Comparison of ENCODE assay signal across 1 cellular context in the genomic region with DNA sequence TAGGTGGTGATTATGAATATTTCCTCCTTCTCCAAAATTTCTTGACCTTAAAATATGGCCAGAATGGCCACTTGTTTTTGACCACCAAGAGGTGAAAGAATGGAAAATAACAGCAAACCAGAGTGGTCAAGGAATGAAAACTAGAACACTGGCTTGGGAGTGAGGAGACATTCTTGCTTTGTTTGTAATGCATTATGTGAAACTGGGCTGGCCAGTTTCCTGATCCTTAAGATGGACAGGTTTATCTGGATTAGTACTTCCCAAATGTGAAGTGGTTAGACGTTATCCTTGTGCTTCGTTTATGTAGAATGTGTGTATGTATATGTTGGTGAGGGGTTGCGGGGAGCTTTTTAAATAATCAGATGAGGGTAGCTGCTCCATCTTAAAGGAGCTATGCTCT.
TF ChIP-seq lines count a peak whose summit lies in the region.

No MANE protein-coding gene starts in this region.

TF ChIP-seq in GM23338, 12 proteins besides CTCF, POLR2A, EP300 and RAD21 (continued from another document):
- TF ChIP-seq, protein P1, sequence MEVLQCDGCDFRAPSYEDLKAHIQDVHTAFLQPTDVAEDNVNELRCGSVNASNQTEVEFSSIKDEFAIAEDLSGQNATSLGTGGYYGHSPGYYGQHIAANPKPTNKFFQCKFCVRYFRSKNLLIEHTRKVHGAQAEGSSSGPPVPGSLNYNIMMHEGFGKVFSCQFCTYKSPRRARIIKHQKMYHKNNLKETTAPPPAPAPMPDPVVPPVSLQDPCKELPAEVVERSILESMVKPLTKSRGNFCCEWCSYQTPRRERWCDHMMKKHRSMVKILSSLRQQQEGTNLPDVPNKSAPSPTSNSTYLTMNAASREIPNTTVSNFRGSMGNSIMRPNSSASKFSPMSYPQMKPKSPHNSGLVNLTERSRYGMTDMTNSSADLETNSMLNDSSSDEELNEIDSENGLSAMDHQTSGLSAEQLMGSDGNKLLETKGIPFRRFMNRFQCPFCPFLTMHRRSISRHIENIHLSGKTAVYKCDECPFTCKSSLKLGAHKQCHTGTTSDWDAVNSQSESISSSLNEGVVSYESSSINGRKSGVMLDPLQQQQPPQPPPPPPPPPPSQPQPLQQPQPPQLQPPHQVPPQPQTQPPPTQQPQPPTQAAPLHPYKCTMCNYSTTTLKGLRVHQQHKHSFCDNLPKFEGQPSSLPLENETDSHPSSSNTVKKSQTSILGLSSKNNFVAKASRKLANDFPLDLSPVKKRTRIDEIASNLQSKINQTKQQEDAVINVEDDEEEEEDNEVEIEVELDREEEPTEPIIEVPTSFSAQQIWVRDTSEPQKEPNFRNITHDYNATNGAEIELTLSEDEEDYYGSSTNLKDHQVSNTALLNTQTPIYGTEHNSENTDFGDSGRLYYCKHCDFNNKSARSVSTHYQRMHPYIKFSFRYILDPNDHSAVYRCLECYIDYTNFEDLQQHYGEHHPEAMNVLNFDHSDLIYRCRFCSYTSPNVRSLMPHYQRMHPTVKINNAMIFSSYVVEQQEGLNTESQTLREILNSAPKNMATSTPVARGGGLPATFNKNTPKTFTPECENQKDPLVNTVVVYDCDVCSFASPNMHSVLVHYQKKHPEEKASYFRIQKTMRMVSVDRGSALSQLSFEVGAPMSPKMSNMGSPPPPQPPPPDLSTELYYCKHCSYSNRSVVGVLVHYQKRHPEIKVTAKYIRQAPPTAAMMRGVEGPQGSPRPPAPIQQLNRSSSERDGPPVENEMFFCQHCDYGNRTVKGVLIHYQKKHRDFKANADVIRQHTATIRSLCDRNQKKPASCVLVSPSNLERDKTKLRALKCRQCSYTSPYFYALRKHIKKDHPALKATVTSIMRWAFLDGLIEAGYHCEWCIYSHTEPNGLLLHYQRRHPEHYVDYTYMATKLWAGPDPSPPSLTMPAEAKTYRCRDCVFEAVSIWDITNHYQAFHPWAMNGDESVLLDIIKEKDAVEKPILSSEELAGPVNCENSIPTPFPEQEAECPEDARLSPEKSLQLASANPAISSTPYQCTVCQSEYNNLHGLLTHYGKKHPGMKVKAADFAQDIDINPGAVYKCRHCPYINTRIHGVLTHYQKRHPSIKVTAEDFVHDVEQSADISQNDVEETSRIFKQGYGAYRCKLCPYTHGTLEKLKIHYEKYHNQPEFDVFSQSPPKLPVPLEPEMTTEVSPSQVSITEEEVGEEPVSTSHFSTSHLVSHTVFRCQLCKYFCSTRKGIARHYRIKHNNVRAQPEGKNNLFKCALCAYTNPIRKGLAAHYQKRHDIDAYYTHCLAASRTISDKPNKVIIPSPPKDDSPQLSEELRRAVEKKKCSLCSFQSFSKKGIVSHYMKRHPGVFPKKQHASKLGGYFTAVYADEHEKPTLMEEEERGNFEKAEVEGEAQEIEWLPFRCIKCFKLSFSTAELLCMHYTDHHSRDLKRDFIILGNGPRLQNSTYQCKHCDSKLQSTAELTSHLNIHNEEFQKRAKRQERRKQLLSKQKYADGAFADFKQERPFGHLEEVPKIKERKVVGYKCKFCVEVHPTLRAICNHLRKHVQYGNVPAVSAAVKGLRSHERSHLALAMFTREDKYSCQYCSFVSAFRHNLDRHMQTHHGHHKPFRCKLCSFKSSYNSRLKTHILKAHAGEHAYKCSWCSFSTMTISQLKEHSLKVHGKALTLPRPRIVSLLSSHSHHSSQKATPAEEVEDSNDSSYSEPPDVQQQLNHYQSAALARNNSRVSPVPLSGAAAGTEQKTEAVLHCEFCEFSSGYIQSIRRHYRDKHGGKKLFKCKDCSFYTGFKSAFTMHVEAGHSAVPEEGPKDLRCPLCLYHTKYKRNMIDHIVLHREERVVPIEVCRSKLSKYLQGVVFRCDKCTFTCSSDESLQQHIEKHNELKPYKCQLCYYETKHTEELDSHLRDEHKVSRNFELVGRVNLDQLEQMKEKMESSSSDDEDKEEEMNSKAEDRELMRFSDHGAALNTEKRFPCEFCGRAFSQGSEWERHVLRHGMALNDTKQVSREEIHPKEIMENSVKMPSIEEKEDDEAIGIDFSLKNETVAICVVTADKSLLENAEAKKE (CRISPR knock-in tag; IDR thresholded peaks at IDR 0.05) = no peak
- TF ChIP-seq, protein P2, sequence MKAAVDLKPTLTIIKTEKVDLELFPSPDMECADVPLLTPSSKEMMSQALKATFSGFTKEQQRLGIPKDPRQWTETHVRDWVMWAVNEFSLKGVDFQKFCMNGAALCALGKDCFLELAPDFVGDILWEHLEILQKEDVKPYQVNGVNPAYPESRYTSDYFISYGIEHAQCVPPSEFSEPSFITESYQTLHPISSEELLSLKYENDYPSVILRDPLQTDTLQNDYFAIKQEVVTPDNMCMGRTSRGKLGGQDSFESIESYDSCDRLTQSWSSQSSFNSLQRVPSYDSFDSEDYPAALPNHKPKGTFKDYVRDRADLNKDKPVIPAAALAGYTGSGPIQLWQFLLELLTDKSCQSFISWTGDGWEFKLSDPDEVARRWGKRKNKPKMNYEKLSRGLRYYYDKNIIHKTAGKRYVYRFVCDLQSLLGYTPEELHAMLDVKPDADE (IDR thresholded peaks at IDR 0.05) = no peak
TF ChIP-seq in GM23338: peak in this region for 0.
